25 cellular contexts compared by ENCODE assay signal in genomic region chr3:76122007-76122406, GRCh38.
DNase-seq lines count a peak whose midpoint lies in the region; ATAC-seq, FAIRE-seq and TF ChIP-seq lines count a peak whose summit lies in the region.
"Had no signal": no experiment of that assay in that cellular context is flagged by ENCODE, and none has a peak within 500 bp of the region (broad histone marks: within the 10 kb centered on the region; RNA-seq: fewer than 3 reads in every experiment).

No MANE protein-coding gene starts in this region.

- H3K4me2 ChIP-seq in osteoblast (ENCODE audit: insufficient read depth, low read length), result no peak overlapping the region

- H3K79me2 ChIP-seq in osteoblast (ENCODE audit: insufficient read depth, low read length), result no peaks in the 10 kb centered on the region

- no peaks in the 10 kb centered on the region for H3K36me3 ChIP-seq in bronchial epithelial cell (ENCODE audit: control insufficient read depth, insufficient read depth, low read length)
- H3K36me3 ChIP-seq in osteoblast (ENCODE audit: insufficient read depth, low read length), result no peaks in the 10 kb centered on the region
- H3K36me3 ChIP-seq: gastrocnemius medialis, neutrophil, WERI-Rb-1 had no signal

- POLR2A ChIA-PET in activated CD4-positive, alpha-beta memory T cell treated with anti-CD3 and anti-CD28 coated beads, Interleukin-2, amount 10 ng/mL, durations not matched to agents 7 days and 5 days (lab: Charles Lee), result no interaction called here

- H3K9me3 ChIP-seq in osteoblast (ENCODE audit: low read depth, low read length), result no peaks in the 10 kb centered on the region
- H3K9me3 ChIP-seq: gastrocnemius medialis, neutrophil had no signal

- H3K27me3 Mint-ChIP-seq in activated CD4-positive, alpha-beta memory T cell treated with anti-CD3 and anti-CD28 coated beads, Interleukin-2, amount 10 ng/mL, durations not matched to agents 7 days and 5 days, result no peaks in the 10 kb centered on the region
- H3K27me3 Mint-ChIP-seq: brain; stimulated activated naive CD8-positive, alpha-beta T cell treated with anti-CD3 and anti-CD28 coated beads, Interleukin-15, amount 100 ng/mL, for 72 hours had no signal

- no peaks in the 10 kb centered on the region for H3K27me3 ChIP-seq in bronchial epithelial cell (ENCODE audit: control insufficient read depth, insufficient read depth, low read length)
- no peaks in the 10 kb centered on the region for H3K27me3 ChIP-seq in osteoblast (ENCODE audit: insufficient read depth, low read length)
- H3K27me3 ChIP-seq: gastrocnemius medialis, neutrophil had no signal

- peaks cover 4% of the 10 kb centered on the region for H3K9me3 Mint-ChIP-seq in activated CD4-positive, alpha-beta memory T cell treated with anti-CD3 and anti-CD28 coated beads, Interleukin-2, amount 10 ng/mL, durations not matched to agents 7 days and 5 days
- H3K9me3 Mint-ChIP-seq: brain had no signal

- CTCF ChIA-PET in activated CD4-positive, alpha-beta memory T cell treated with anti-CD3 and anti-CD28 coated beads, Interleukin-2, amount 10 ng/mL, durations not matched to agents 7 days and 5 days (lab: Charles Lee), result no interaction called here

- no peak overlapping the region for H3K4me3 Mint-ChIP-seq in activated CD4-positive, alpha-beta memory T cell treated with anti-CD3 and anti-CD28 coated beads, Interleukin-2, amount 10 ng/mL, durations not matched to agents 7 days and 5 days
- H3K4me3 Mint-ChIP-seq: activated CD8-positive, alpha-beta T cell treated with anti-CD3 and anti-CD28 coated beads, Interleukin-2, amount 10 ng/mL, durations not matched to agents 7 days and 5 days; activated T-cell treated with anti-CD3 and anti-CD28 coated beads, Interleukin-2, amount 50 U/mL, for 4 hours; brain; stimulated activated naive CD8-positive, alpha-beta T cell treated with anti-CD3 and anti-CD28 coated beads, Interleukin-15, amount 100 ng/mL, for 72 hours; T-helper 1 cell treated with Interleukin-12 subunit alpha and Interleukin-12 subunit beta and Interleukin-4 antibody, amounts not matched to agents 30 μg/mL and 1 μg/mL, for 36 hours had no signal

- H3K27ac ChIP-seq in osteoblast (ENCODE audit: low read depth, low read length), result no peak overlapping the region
- H3K27ac ChIP-seq: gastrocnemius medialis, neutrophil, WERI-Rb-1 had no signal

- H2AFZ ChIP-seq in osteoblast (ENCODE audit: low read length), result peak overlapping the region; percentile 35

- DNase-seq in EL (peak; percentile 41), MV-4-11 (lab: John Stamatoyannopoulos, UW) (peak; percentile 74), bronchial epithelial cell (ENCODE audit: low read depth) (peak; percentile 26), osteoblast (ENCODE audit: insufficient read length, low spot score, missing footprints) (no peak)
- no peak for DNase-seq in stimulated activated CD4-positive, alpha-beta T cell treated with anti-CD3 and anti-CD28 coated beads, Interleukin-12 subunit alpha, Interleukin-12 subunit beta, amount 100 ng/mL, for 4 hours
- DNase-seq in activated CD4-positive, alpha-beta memory T cell treated with anti-CD3 and anti-CD28 coated beads, Interleukin-2, amount 10 ng/mL, durations not matched to agents 7 days and 5 days, result no peak
- DNase-seq: activated CD8-positive, alpha-beta T cell treated with anti-CD3 and anti-CD28 coated beads, Interleukin-2, amount 10 ng/mL, durations not matched to agents 7 days and 5 days; activated naive CD4-positive, alpha-beta T cell treated with anti-CD3 and anti-CD28 coated beads, Interleukin-2, amount 50 U/mL, for 16 hours; activated T-cell treated with anti-CD3 and anti-CD28 coated beads, Interleukin-2, amount 50 U/mL, for 4 hours; cortex of kidney; gastrocnemius medialis; Karpas-422; left cardiac atrium; NCI-H226; NK-92 treated with Interleukin-12 subunit alpha and Interleukin-12 subunit beta, amount 100 ng/mL, for 24 hours; right cardiac atrium; SHP77; stimulated activated naive CD8-positive, alpha-beta T cell treated with anti-CD3 and anti-CD28 coated beads, Interleukin-15, amount 100 ng/mL, for 72 hours; WERI-Rb-1 had no signal

- no peak overlapping the region for H3K27ac Mint-ChIP-seq in activated CD4-positive, alpha-beta memory T cell treated with anti-CD3 and anti-CD28 coated beads, Interleukin-2, amount 10 ng/mL, durations not matched to agents 7 days and 5 days
- H3K27ac Mint-ChIP-seq: activated CD8-positive, alpha-beta T cell treated with anti-CD3 and anti-CD28 coated beads, Interleukin-2, amount 10 ng/mL, durations not matched to agents 7 days and 5 days; brain; stimulated activated naive CD8-positive, alpha-beta T cell treated with anti-CD3 and anti-CD28 coated beads, Interleukin-15, amount 100 ng/mL, for 72 hours; T-helper 1 cell treated with Interleukin-12 subunit alpha and Interleukin-12 subunit beta and Interleukin-4 antibody, amounts not matched to agents 30 μg/mL and 1 μg/mL, for 36 hours had no signal

- H3K4me3 ChIP-seq in bronchial epithelial cell (ENCODE audit: low read depth, low read length) (no peak overlapping the region), osteoblast (ENCODE audit: insufficient read depth, low read length) (no peak overlapping the region)
- H3K4me3 ChIP-seq: gastrocnemius medialis, GM12878 had no signal

- no peak for ATAC-seq in HG03442 (IDR thresholded peaks at IDR 0.05; ENCODE audit: unreplicated experiment)
- ATAC-seq: activated CD8-positive, alpha-beta T cell treated with anti-CD3 and anti-CD28 coated beads, Interleukin-2, amount 10 ng/mL, durations not matched to agents 7 days and 5 days; activated T-cell treated with anti-CD3 and anti-CD28 coated beads, Interleukin-2, amount 50 U/mL, for 4 hours; gastrocnemius medialis; GM12878; left cardiac atrium; right cardiac atrium; stimulated activated naive CD8-positive, alpha-beta T cell treated with anti-CD3 and anti-CD28 coated beads, Interleukin-15, amount 100 ng/mL, for 72 hours had no signal

- H3K4me1 Mint-ChIP-seq in activated CD4-positive, alpha-beta memory T cell treated with anti-CD3 and anti-CD28 coated beads, Interleukin-2, amount 10 ng/mL, durations not matched to agents 7 days and 5 days, result no peaks in the 10 kb centered on the region
- H3K4me1 Mint-ChIP-seq: stimulated activated naive CD8-positive, alpha-beta T cell treated with anti-CD3 and anti-CD28 coated beads, Interleukin-15, amount 100 ng/mL, for 72 hours had no signal

- H3K36me3 Mint-ChIP-seq in activated CD4-positive, alpha-beta memory T cell treated with anti-CD3 and anti-CD28 coated beads, Interleukin-2, amount 10 ng/mL, durations not matched to agents 7 days and 5 days (ENCODE audit: low read depth), result no peaks in the 10 kb centered on the region
- H3K36me3 Mint-ChIP-seq: brain had no signal

- no peaks in the 10 kb centered on the region for H3K4me1 ChIP-seq in osteoblast (ENCODE audit: insufficient read depth, low read length)
- H3K4me1 ChIP-seq: gastrocnemius medialis had no signal

- no peak for FAIRE-seq in bronchial epithelial cell (lab: Jason Lieb, UNC)
- FAIRE-seq: G401.6, GM12878 had no signal

- TF ChIP-seq CTCF in bronchial epithelial cell (IDR thresholded peaks at IDR 0.05; ENCODE audit: insufficient read depth, low read length, severe bottlenecking), result no peak
- TF ChIP-seq CTCF in osteoblast (IDR thresholded peaks at IDR 0.05; ENCODE audit: extremely low read depth, low read depth, low read length), result no peak

- no peaks in the 10 kb centered on the region for H4K20me1 ChIP-seq in osteoblast (ENCODE audit: insufficient read depth, low read length)

Comparison
In these comparisons a context has a peak if more than half of its experiments do, and no peak if none do; other contexts are left out.
1. DNase-seq: peak in EL (single experiment), MV-4-11 (single experiment) and bronchial epithelial cell (single experiment); none in osteoblast (single experiment), stimulated activated CD4-positive, alpha-beta T cell treated with anti-CD3 and anti-CD28 coated beads, Interleukin-12 subunit alpha, Interleukin-12 subunit beta, amount 100 ng/mL, for 4 hours (single experiment) and activated CD4-positive, alpha-beta memory T cell treated with anti-CD3 and anti-CD28 coated beads, Interleukin-2, amount 10 ng/mL, durations not matched to agents 7 days and 5 days (single experiment).